8 cellular contexts compared by ENCODE assay signal in the genomic region with DNA sequence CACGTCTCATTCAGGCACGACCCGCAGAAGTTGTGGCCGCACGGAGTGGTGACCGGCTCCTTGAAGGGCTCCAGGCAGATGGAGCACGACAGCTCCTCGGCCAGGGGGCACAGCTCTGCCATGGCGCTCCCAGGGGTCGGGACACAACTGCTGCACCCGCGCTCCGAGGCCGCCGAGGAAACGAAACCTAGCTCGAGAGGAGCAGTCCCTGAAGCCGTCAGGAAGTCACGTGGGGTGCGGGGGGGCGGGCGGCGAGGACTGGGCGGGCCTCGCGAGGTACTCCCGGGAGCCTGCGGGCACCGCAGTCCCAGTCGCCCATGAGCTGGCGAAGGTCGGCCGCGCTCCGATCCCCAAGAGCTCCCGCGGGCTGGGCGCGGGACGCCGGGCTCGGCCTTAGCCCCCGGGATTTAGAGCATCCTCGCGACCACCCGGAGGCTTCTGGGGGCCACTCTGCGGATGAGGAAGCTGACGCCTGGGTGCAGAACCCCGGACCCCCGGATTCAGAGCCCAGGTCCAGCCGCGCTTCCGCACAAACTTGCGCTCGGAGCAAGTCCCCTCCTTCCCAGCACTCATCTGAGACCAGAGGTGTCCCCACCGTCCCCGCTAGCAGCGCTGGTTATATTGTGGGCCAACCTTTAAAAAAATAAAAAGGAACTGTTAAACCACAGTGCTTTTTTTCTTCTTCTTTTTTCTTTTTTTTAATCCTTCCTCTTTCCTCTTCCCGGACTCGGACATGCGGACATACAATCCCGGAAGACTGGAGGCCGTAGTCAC. TPM values are rescaled to one million over a fixed set of nuclear protein-coding genes. Genes with fewer than 3 reads are reported as not detected.
A peak's percentile ranks its signal among the peaks of the same experiment; 100 is the strongest.
DNase-seq lines count a peak whose midpoint lies in the region; ATAC-seq and TF ChIP-seq lines count a peak whose summit lies in the region.

A gene with protein sequence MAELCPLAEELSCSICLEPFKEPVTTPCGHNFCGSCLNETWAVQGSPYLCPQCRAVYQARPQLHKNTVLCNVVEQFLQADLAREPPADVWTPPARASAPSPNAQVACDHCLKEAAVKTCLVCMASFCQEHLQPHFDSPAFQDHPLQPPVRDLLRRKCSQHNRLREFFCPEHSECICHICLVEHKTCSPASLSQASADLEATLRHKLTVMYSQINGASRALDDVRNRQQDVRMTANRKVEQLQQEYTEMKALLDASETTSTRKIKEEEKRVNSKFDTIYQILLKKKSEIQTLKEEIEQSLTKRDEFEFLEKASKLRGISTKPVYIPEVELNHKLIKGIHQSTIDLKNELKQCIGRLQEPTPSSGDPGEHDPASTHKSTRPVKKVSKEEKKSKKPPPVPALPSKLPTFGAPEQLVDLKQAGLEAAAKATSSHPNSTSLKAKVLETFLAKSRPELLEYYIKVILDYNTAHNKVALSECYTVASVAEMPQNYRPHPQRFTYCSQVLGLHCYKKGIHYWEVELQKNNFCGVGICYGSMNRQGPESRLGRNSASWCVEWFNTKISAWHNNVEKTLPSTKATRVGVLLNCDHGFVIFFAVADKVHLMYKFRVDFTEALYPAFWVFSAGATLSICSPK (minus strand): TSS at position 183 of the 774 bp plus-strand sequence. CDS start 61 bp downstream, at position 122.

- TF ChIP-seq CTCF in A673 (conservative IDR thresholded peaks at IDR 0.05; ENCODE audit: low read depth, low read length) (no peak), VCaP (conservative IDR thresholded peaks at IDR 0.05) (no peak)

- peak within 1 kb of the TSS; percentile 77; the same call in 1 of the 2 replicates for H3K9ac ChIP-seq in iPS-20b (ENCODE audit: low read depth, low read length)

- H3K27me3 ChIP-seq in A673 (replicated peaks; ENCODE audit: insufficient read depth, low read depth, low read length, poor library complexity): no peaks in the 10 kb centered on the region
- peaks cover 38% of the 10 kb centered on the region for H3K27me3 ChIP-seq in iPS-20b (ENCODE audit: insufficient read depth, low read length)

- H3K4me3 ChIP-seq in A673 (ENCODE audit: low read depth, low read length, poor library complexity, severe bottlenecking) (peak within 1 kb of the TSS; percentile 73), iPS-20b (ENCODE audit: low read length) (peak within 1 kb of the TSS; percentile 84), skin epidermis (peak within 1 kb of the TSS; percentile 52 to 92 (median 88))

- in situ Hi-C loops in T47D (cut with HindIII; ENCODE audit: low pct_unique_long_range_greater_than_20kb, low sequenced_read_pairs): no loop called here

- intact Hi-C loops in A673 (cut with micrococcal nuclease; ENCODE audit: unreplicated experiment): no loop called here

- no peaks in the 10 kb centered on the region for H3K36me3 ChIP-seq in A673 (ENCODE audit: insufficient read depth, low read length, poor library complexity, severe bottlenecking)
- no peaks in the 10 kb centered on the region for H3K36me3 ChIP-seq in iPS-20b (ENCODE audit: insufficient read depth, low read depth, low read length)

- peak within 1 kb of the TSS; percentile 78 for H3K27ac ChIP-seq in A673 (ENCODE audit: low read depth, low read length, poor library complexity, severe bottlenecking)
- H3K27ac ChIP-seq in VCaP: peak within 1 kb of the TSS; percentile 86
- no peak within 1 kb of the TSS for H3K27ac ChIP-seq in iPS-20b (ENCODE audit: low read length)
- peak within 1 kb of the TSS; percentile 91 to 100 (median 96) for H3K27ac ChIP-seq in skin epidermis

- TSS peak; percentile 94 for BruUV-seq in A673 (replicated peaks; lab: Mats Ljungman, UMichigan)

- H3K9me3 ChIP-seq in A673 (ENCODE audit: low read depth, low read length, poor library complexity, severe bottlenecking) (peaks cover 8% of the 10 kb centered on the region), iPS-20b (ENCODE audit: insufficient read depth, low read depth, low read length) (no peaks in the 10 kb centered on the region)

- ATAC-seq in GM18867 (IDR thresholded peaks at IDR 0.05; ENCODE audit: unreplicated experiment) (peak; percentile 68), HG03097 (IDR thresholded peaks at IDR 0.05; ENCODE audit: low FRiP score, unreplicated experiment) (peak; percentile 66)

- peak; percentile 95 for DNase-seq in A673 (ENCODE audit: low spot score)
- peak; percentile 84 for DNase-seq in NCI-H2196 (lab: John Stamatoyannopoulos, UW; ENCODE audit: unreplicated experiment)
- peak; percentile 96 to 99 for DNase-seq in T47D (ENCODE audit: low read depth in 1 of 2, low spot score in 1 of 2)

- CTCF ChIA-PET in A673 (lab: Charles Lee): interaction anchor here (1.0 kb wide), 1 partner anchor 9 kb away, joined by 3 read pairs; no protein-coding TSS in a partner anchor

- H3K4me1 ChIP-seq in A673 (ENCODE audit: insufficient read depth, low read length, poor library complexity, severe bottlenecking) (peaks cover 4% of the 10 kb centered on the region), iPS-20b (ENCODE audit: insufficient read depth, low read length) (no peaks in the 10 kb centered on the region)

- POLR2A ChIA-PET in A673 (lab: Charles Lee; ENCODE audit: low non-redundant PET): interaction anchor here (0.6 to 0.7 kb wide), 5 partner anchors 23 to 1328 kb away, joined by 3 to 6 read pairs (median 4); no protein-coding TSS in a partner anchor

RNA-seq across cellular contexts. Expression of the gene that starts here (rescaled TPM):
- 54.7 and 58.0 TPM in 2 replicates for total RNA-seq in A673 (2021)
